ENCODE assay signal across 1 cellular context in genomic region chr4:5931526-5931925, GRCh38.
TF ChIP-seq lines count a peak whose summit lies in the region.

No MANE protein-coding gene starts in this region.

TF ChIP-seq in GM23338, 12 proteins besides CTCF, POLR2A, EP300 and RAD21 (continued from another document):
- TF ChIP-seq, protein P1, sequence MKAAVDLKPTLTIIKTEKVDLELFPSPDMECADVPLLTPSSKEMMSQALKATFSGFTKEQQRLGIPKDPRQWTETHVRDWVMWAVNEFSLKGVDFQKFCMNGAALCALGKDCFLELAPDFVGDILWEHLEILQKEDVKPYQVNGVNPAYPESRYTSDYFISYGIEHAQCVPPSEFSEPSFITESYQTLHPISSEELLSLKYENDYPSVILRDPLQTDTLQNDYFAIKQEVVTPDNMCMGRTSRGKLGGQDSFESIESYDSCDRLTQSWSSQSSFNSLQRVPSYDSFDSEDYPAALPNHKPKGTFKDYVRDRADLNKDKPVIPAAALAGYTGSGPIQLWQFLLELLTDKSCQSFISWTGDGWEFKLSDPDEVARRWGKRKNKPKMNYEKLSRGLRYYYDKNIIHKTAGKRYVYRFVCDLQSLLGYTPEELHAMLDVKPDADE (IDR thresholded peaks at IDR 0.05): no peak
- TF ChIP-seq NANOG (IDR thresholded peaks at IDR 0.05; ENCODE audit: borderline replicate concordance): no peak
- no peak for TF ChIP-seq JUNB (IDR thresholded peaks at IDR 0.05; ENCODE audit: unreplicated experiment)
- TF ChIP-seq EZH2 (IDR thresholded peaks at IDR 0.05; ENCODE audit: low read depth, unreplicated experiment): no peak
- no peak for TF ChIP-seq EZH2phosphoT487 (IDR thresholded peaks at IDR 0.05; ENCODE audit: unreplicated experiment)
- no peak for TF ChIP-seq REST (IDR thresholded peaks at IDR 0.05; ENCODE audit: unreplicated experiment)
- no peak for TF ChIP-seq STAT1 (IDR thresholded peaks at IDR 0.05; ENCODE audit: unreplicated experiment)
- no peak for TF ChIP-seq ZNF114 (CRISPR knock-in tag; IDR thresholded peaks at IDR 0.05)
